12 cellular contexts compared by ENCODE assay signal in genomic region chr10:16518822-16519221, GRCh38. TPM values are rescaled to one million over a fixed set of nuclear protein-coding genes. Genes with fewer than 3 reads are reported as not detected.
DNase-seq lines count a peak whose midpoint lies in the region; ATAC-seq and TF ChIP-seq lines count a peak whose summit lies in the region.
"Had no signal": no experiment of that assay in that cellular context is flagged by ENCODE, and none has a peak within 500 bp of the region (broad histone marks: within the 10 kb centered on the region; RNA-seq: fewer than 3 reads in every experiment).

No MANE protein-coding gene starts in this region.

- H3K27ac Mint-ChIP-seq in stimulated activated naive CD8-positive, alpha-beta T cell treated with anti-CD3 and anti-CD28 coated beads, Interleukin-15, Interleukin-2, amounts not matched to agents 100 ng/mL and 50 ng/mL, for 24 hours: no peak overlapping the region
- H3K27ac Mint-ChIP-seq in stimulated activated naive CD8-positive, alpha-beta T cell treated with anti-CD3 and anti-CD28 coated beads, Interleukin-15, amount 100 ng/mL, for 72 hours: no peak overlapping the region
- H3K27ac Mint-ChIP-seq: dendritic cell treated with granulocyte-macrophage colony-stimulating factor and Interleukin-4, amounts not matched to agents 40 ng/mL and 50 ng/mL, for 4 days had no signal

- TF ChIP-seq CTCF in PC-3 (conservative IDR thresholded peaks at IDR 0.05; ENCODE audit: low read depth, low read length) (peak; percentile 33), fibroblast of pulmonary artery (IDR thresholded peaks at IDR 0.05; ENCODE audit: low read length, missing control alignments) (peak; percentile 37), upper lobe of right lung (IDR thresholded peaks at IDR 0.05) (peak; percentile 19)

- peaks cover 15% of the 10 kb centered on the region for H3K36me3 Mint-ChIP-seq in stimulated activated naive CD8-positive, alpha-beta T cell treated with anti-CD3 and anti-CD28 coated beads, Interleukin-15, Interleukin-2, amounts not matched to agents 100 ng/mL and 50 ng/mL, for 24 hours (ENCODE audit: low read depth)

- no peaks in the 10 kb centered on the region for H3K9me3 Mint-ChIP-seq in stimulated activated naive CD8-positive, alpha-beta T cell treated with anti-CD3 and anti-CD28 coated beads, Interleukin-15, Interleukin-2, amounts not matched to agents 100 ng/mL and 50 ng/mL, for 24 hours
- no peaks in the 10 kb centered on the region for H3K9me3 Mint-ChIP-seq in stimulated activated naive CD8-positive, alpha-beta T cell treated with anti-CD3 and anti-CD28 coated beads, Interleukin-15, amount 100 ng/mL, for 72 hours
- H3K9me3 Mint-ChIP-seq: dendritic cell treated with granulocyte-macrophage colony-stimulating factor and Interleukin-4, amounts not matched to agents 40 ng/mL and 50 ng/mL, for 4 days had no signal

- H3K4me3 ChIP-seq in PC-3 (ENCODE audit: low read length): no peak overlapping the region
- H3K4me3 ChIP-seq in fibroblast of pulmonary artery (replicated peaks; ENCODE audit: low read depth, low read length): no peak overlapping the region
- H3K4me3 ChIP-seq in upper lobe of right lung: no peak overlapping the region
- H3K4me3 ChIP-seq: upper lobe of left lung had no signal

- H3K36me3 ChIP-seq in PC-3 (ENCODE audit: low read depth, low read length) (no peaks in the 10 kb centered on the region), upper lobe of right lung (no peaks in the 10 kb centered on the region)

- CTCF ChIA-PET in PC-3 (lab: Charles Lee): interaction anchor here (0.6 kb wide), 1 partner anchor 202 kb away, joined by 3 read pairs; no protein-coding TSS in a partner anchor

- no peaks in the 10 kb centered on the region for H4K20me1 ChIP-seq in PC-3 (ENCODE audit: low read length)

- H3K9me2 ChIP-seq in PC-3 (replicated peaks; ENCODE audit: low read length): no peaks in the 10 kb centered on the region

- peaks cover 6% of the 10 kb centered on the region; the same call in 1 of the 2 replicates for H3K27me3 ChIP-seq in PC-3 (ENCODE audit: low read length)
- peaks cover 33% of the 10 kb centered on the region for H3K27me3 ChIP-seq in upper lobe of right lung

- no TSS peak for BruUV-seq in PC-3 (replicated peaks; lab: Mats Ljungman, UMichigan)

- intact Hi-C loops in PC-3 (cut with micrococcal nuclease) (loop anchor here (10.0 kb wide), 1 partner anchor 614 kb away; no protein-coding TSS in a partner anchor), upper lobe of right lung (cut with DNase I) (no loop called here)

- H3K27ac ChIP-seq in PC-3 (ENCODE audit: low read length) (no peak overlapping the region), upper lobe of right lung (no peak overlapping the region)
- H3K27ac ChIP-seq: upper lobe of left lung had no signal

- H2AFZ ChIP-seq in PC-3 (ENCODE audit: low read length): no peak overlapping the region

- H3F3A ChIP-seq in PC-3 (ENCODE audit: low read length, unreplicated experiment): no peaks in the 10 kb centered on the region

- peak overlapping the region; percentile 49 for H3K4me3 Mint-ChIP-seq in stimulated activated naive CD8-positive, alpha-beta T cell treated with anti-CD3 and anti-CD28 coated beads, Interleukin-15, Interleukin-2, amounts not matched to agents 100 ng/mL and 50 ng/mL, for 24 hours
- no peak overlapping the region for H3K4me3 Mint-ChIP-seq in stimulated activated naive CD8-positive, alpha-beta T cell treated with anti-CD3 and anti-CD28 coated beads, Interleukin-15, amount 100 ng/mL, for 72 hours
- H3K4me3 Mint-ChIP-seq: dendritic cell treated with granulocyte-macrophage colony-stimulating factor and Interleukin-4, amounts not matched to agents 40 ng/mL and 50 ng/mL, for 4 days had no signal

- no peaks in the 10 kb centered on the region for H3K4me1 ChIP-seq in PC-3 (ENCODE audit: insufficient read depth, low read length)
- peaks cover 17% of the 10 kb centered on the region for H3K4me1 ChIP-seq in upper lobe of right lung

- no peak overlapping the region for H3K4me2 ChIP-seq in PC-3 (ENCODE audit: low read length)

- ATAC-seq in stimulated activated naive CD8-positive, alpha-beta T cell treated with anti-CD3 and anti-CD28 coated beads, Interleukin-15, amount 100 ng/mL, for 72 hours: no peak
- ATAC-seq in PC-3 (no peak), upper lobe of right lung (no peak), HG02678 (IDR thresholded peaks at IDR 0.05; ENCODE audit: unreplicated experiment) (no peak), GM18498 (IDR thresholded peaks at IDR 0.05; ENCODE audit: unreplicated experiment) (no peak)

- H3K4me1 Mint-ChIP-seq in stimulated activated naive CD8-positive, alpha-beta T cell treated with anti-CD3 and anti-CD28 coated beads, Interleukin-15, Interleukin-2, amounts not matched to agents 100 ng/mL and 50 ng/mL, for 24 hours (ENCODE audit: low read depth): peaks cover 16% of the 10 kb centered on the region
- H3K4me1 Mint-ChIP-seq in stimulated activated naive CD8-positive, alpha-beta T cell treated with anti-CD3 and anti-CD28 coated beads, Interleukin-15, amount 100 ng/mL, for 72 hours: peaks cover 17% of the 10 kb centered on the region

- no peak overlapping the region for H3K9ac ChIP-seq in PC-3 (ENCODE audit: low read length)

- H3K9me3 ChIP-seq in PC-3 (ENCODE audit: low read length): no peaks in the 10 kb centered on the region
- H3K9me3 ChIP-seq in upper lobe of right lung: no peaks in the 10 kb centered on the region
- H3K9me3 ChIP-seq: upper lobe of left lung had no signal

- no peaks in the 10 kb centered on the region for H3K79me2 ChIP-seq in PC-3 (ENCODE audit: low read length)

- POLR2A ChIA-PET in PC-3 (lab: Charles Lee; ENCODE audit: unreplicated experiment): no interaction called here

- peaks cover 37% of the 10 kb centered on the region for H3K27me3 Mint-ChIP-seq in stimulated activated naive CD8-positive, alpha-beta T cell treated with anti-CD3 and anti-CD28 coated beads, Interleukin-15, Interleukin-2, amounts not matched to agents 100 ng/mL and 50 ng/mL, for 24 hours
- H3K27me3 Mint-ChIP-seq in stimulated activated naive CD8-positive, alpha-beta T cell treated with anti-CD3 and anti-CD28 coated beads, Interleukin-15, amount 100 ng/mL, for 72 hours: peaks cover 46% of the 10 kb centered on the region

- no peak for DNase-seq in stimulated activated naive CD8-positive, alpha-beta T cell treated with anti-CD3 and anti-CD28 coated beads, Interleukin-15, amount 100 ng/mL, for 72 hours
- DNase-seq in PC-3 (peak; percentile 23), fibroblast of pulmonary artery (ENCODE audit: low read depth) (peak; percentile 7), upper lobe of right lung (no peak)
- DNase-seq in activated T-cell treated with anti-CD3 and anti-CD28 coated beads, Interleukin-2, amount 50 U/mL, for 48 hours: no peak
- DNase-seq: occipital lobe had no signal

RNA-seq across cellular contexts. Expression of gene C1QL3, which starts 2.9 kb away (rescaled TPM):
- total RNA-seq in PC-3 (2014; rRNA removed) (0.12 TPM in 1 of 2 replicates, not detected in the other), upper lobe of right lung (not detected)
- total RNA-seq: T-helper 1 cell treated with Interleukin-12 subunit alpha and Interleukin-12 subunit beta and Interleukin-4 antibody, amounts not matched to agents 30 ng/mL and 1 ng/mL, for 36 hours had no signal

Comparison
In these comparisons a context has a peak if more than half of its experiments do, and no peak if none do; other contexts are left out.
1. DNase-seq: peak in PC-3 (single experiment) and fibroblast of pulmonary artery (single experiment); none in stimulated activated naive CD8-positive, alpha-beta T cell treated with anti-CD3 and anti-CD28 coated beads, Interleukin-15, amount 100 ng/mL, for 72 hours (0 of 2), upper lobe of right lung (single experiment) and activated T-cell treated with anti-CD3 and anti-CD28 coated beads, Interleukin-2, amount 50 U/mL, for 48 hours (0 of 2).
2. Peak in every context shown above with its lines, with median percentiles within 50 percentile points of each other: CTCF ChIP-seq.